In genomic region chr18:68839701-68840100, GRCh38 we compare ENCODE assay signal across 21 cellular contexts.
"Had no signal": no experiment of that assay in that cellular context is flagged by ENCODE, and none has a peak within 500 bp of the region (broad histone marks: within the 10 kb centered on the region; RNA-seq: fewer than 3 reads in every experiment).

No MANE protein-coding gene starts in this region.

- H3K9me3 ChIP-seq: body of pancreas, esophagus muscularis mucosa, lower lobe of right lung, ovary, thyroid gland had no signal

- H3K4me3 ChIP-seq: body of pancreas, coronary artery, esophagus muscularis mucosa, lower lobe of right lung, ovary, thyroid gland had no signal

- H3K36me3 ChIP-seq: esophagus muscularis mucosa, lower lobe of right lung, ovary, thyroid gland had no signal

- H3K4me3 Mint-ChIP-seq: activated CD4-positive, alpha-beta memory T cell treated with anti-CD3 and anti-CD28 coated beads, Interleukin-2, amount 10 ng/mL, durations not matched to agents 7 days and 5 days; activated CD4-positive, alpha-beta T cell treated with anti-CD3 and anti-CD28 coated beads for 36 hours; central memory CD8-positive, alpha-beta T cell; immature natural killer cell; stimulated activated memory B cell treated with anti-CD40 and anti-IgM and Interleukin-4, amounts not matched to agents 10 μg/mL and 1 μg/mL and 100 μg/mL, for 72 hours; T-helper 17 cell had no signal

- ATAC-seq: activated CD4-positive, alpha-beta T cell treated with anti-CD3 and anti-CD28 coated beads for 36 hours; activated naive CD4-positive, alpha-beta T cell treated with anti-CD3 and anti-CD28 coated beads, Interleukin-2, amount 50 U/mL, for 72 hours; body of pancreas; left cardiac atrium; lower lobe of right lung; stimulated activated memory B cell treated with anti-CD40 and anti-IgM and Interleukin-4, amounts not matched to agents 10 μg/mL and 1 μg/mL and 100 μg/mL, for 72 hours; T-helper 17 cell had no signal

- H3K27me3 ChIP-seq: body of pancreas, esophagus muscularis mucosa, ovary, thyroid gland had no signal

- DNase-seq: activated CD4-positive, alpha-beta memory T cell treated with anti-CD3 and anti-CD28 coated beads, Interleukin-2, amount 10 ng/mL, durations not matched to agents 7 days and 5 days; activated CD4-positive, alpha-beta T cell treated with anti-CD3 and anti-CD28 coated beads for 36 hours; activated effector memory CD4-positive, alpha-beta T cell treated with anti-CD3 and anti-CD28 coated beads, Interleukin-2, amount 50 U/mL, for 16 hours; activated T-cell treated with anti-CD3 and anti-CD28 coated beads, Interleukin-2, amount 50 U/mL, for 48 hours; body of pancreas; effector CD4-positive, alpha-beta T cell; foreskin melanocyte; immature natural killer cell; left cardiac atrium; lower lobe of right lung; midbrain; ovary; stimulated activated CD4-positive, alpha-beta T cell treated with anti-CD3 and anti-CD28 coated beads, Interleukin-2, amount 100 ng/mL, for 48 hours; T-helper 17 cell; thyroid gland had no signal

- H3K9me3 Mint-ChIP-seq: activated CD4-positive, alpha-beta memory T cell treated with anti-CD3 and anti-CD28 coated beads, Interleukin-2, amount 10 ng/mL, durations not matched to agents 7 days and 5 days; activated naive CD4-positive, alpha-beta T cell treated with anti-CD3 and anti-CD28 coated beads, Interleukin-2, amount 50 U/mL, for 72 hours; central memory CD8-positive, alpha-beta T cell; immature natural killer cell; stimulated activated memory B cell treated with anti-CD40 and anti-IgM and Interleukin-4, amounts not matched to agents 10 μg/mL and 1 μg/mL and 100 μg/mL, for 72 hours had no signal

- H3K36me3 Mint-ChIP-seq: activated naive CD4-positive, alpha-beta T cell treated with anti-CD3 and anti-CD28 coated beads, Interleukin-2, amount 50 U/mL, for 72 hours; immature natural killer cell; stimulated activated memory B cell treated with anti-CD40 and anti-IgM and Interleukin-4, amounts not matched to agents 10 μg/mL and 1 μg/mL and 100 μg/mL, for 72 hours had no signal

- H3K4me1 Mint-ChIP-seq: activated CD4-positive, alpha-beta memory T cell treated with anti-CD3 and anti-CD28 coated beads, Interleukin-2, amount 10 ng/mL, durations not matched to agents 7 days and 5 days; activated CD4-positive, alpha-beta T cell treated with anti-CD3 and anti-CD28 coated beads for 36 hours; central memory CD8-positive, alpha-beta T cell; immature natural killer cell; stimulated activated memory B cell treated with anti-CD40 and anti-IgM and Interleukin-4, amounts not matched to agents 10 μg/mL and 1 μg/mL and 100 μg/mL, for 72 hours; T-helper 17 cell had no signal

- H3K4me1 ChIP-seq: body of pancreas, thyroid gland had no signal

- H3K27ac Mint-ChIP-seq: activated CD4-positive, alpha-beta memory T cell treated with anti-CD3 and anti-CD28 coated beads, Interleukin-2, amount 10 ng/mL, durations not matched to agents 7 days and 5 days; activated CD4-positive, alpha-beta T cell treated with anti-CD3 and anti-CD28 coated beads for 36 hours; activated naive CD4-positive, alpha-beta T cell treated with anti-CD3 and anti-CD28 coated beads, Interleukin-2, amount 50 U/mL, for 72 hours; immature natural killer cell; stimulated activated memory B cell treated with anti-CD40 and anti-IgM and Interleukin-4, amounts not matched to agents 10 μg/mL and 1 μg/mL and 100 μg/mL, for 72 hours; T-helper 17 cell had no signal

- FAIRE-seq: urothelium cell line had no signal

- H3K27me3 Mint-ChIP-seq: activated CD4-positive, alpha-beta memory T cell treated with anti-CD3 and anti-CD28 coated beads, Interleukin-2, amount 10 ng/mL, durations not matched to agents 7 days and 5 days; activated CD4-positive, alpha-beta T cell treated with anti-CD3 and anti-CD28 coated beads for 36 hours; central memory CD8-positive, alpha-beta T cell; stimulated activated memory B cell treated with anti-CD40 and anti-IgM and Interleukin-4, amounts not matched to agents 10 μg/mL and 1 μg/mL and 100 μg/mL, for 72 hours; T-helper 17 cell had no signal

- H3K27ac ChIP-seq: body of pancreas, coronary artery, esophagus muscularis mucosa, lower lobe of right lung, ovary, thyroid gland had no signal
